ENCODE assay signal across 8 cellular contexts in genomic region chr17:46770818-46771600, GRCh38. TPM values are rescaled to one million over a fixed set of nuclear protein-coding genes. Genes with fewer than 3 reads are reported as not detected.
A peak's percentile ranks its signal among the peaks of the same experiment; 100 is the strongest.
DNase-seq lines count a peak whose midpoint lies in the region; ATAC-seq and TF ChIP-seq lines count a peak whose summit lies in the region.

No MANE protein-coding gene starts in this region.

- H3K4me2 ChIP-seq in MM.1S (ENCODE audit: low read depth, low read length): peak overlapping the region; percentile 43

- peak; percentile 67 for DNase-seq in activated CD4-positive, alpha-beta T cell treated with anti-CD3 and anti-CD28 coated beads, Interleukin-2, amount 10 ng/mL, durations not matched to agents 24 days and 14 days
- no peak for DNase-seq in activated CD4-positive, alpha-beta T cell treated with anti-CD3 and anti-CD28 coated beads for 4 hours
- no peak for DNase-seq in MM.1S
- DNase-seq in activated T-cell treated with anti-CD3 and anti-CD28 coated beads, Interleukin-2, amount 50 U/mL, for 72 hours: peak; percentile 51 to 52
- DNase-seq in heart right ventricle: peak in 1 of 2 donors; percentile 50
- DNase-seq in retina: peak; percentile 79
- DNase-seq in NCI-H1048 (lab: John Stamatoyannopoulos, UW): no peak

- peak overlapping the region; percentile 49 for H3K4me3 Mint-ChIP-seq in activated CD4-positive, alpha-beta T cell treated with anti-CD3 and anti-CD28 coated beads, Interleukin-2, amount 10 ng/mL, durations not matched to agents 24 days and 14 days
- peak overlapping the region; percentile 78 to 79 for H3K4me3 Mint-ChIP-seq in activated T-cell treated with anti-CD3 and anti-CD28 coated beads, Interleukin-2, amount 50 U/mL, for 72 hours

- no peak overlapping the region for H3K9ac ChIP-seq in MM.1S (ENCODE audit: low read length)

- TF ChIP-seq CTCF in MM.1S (IDR thresholded peaks at IDR 0.05; ENCODE audit: low read length) (no peak), heart right ventricle (IDR thresholded peaks at IDR 0.05) (peak in 4 of 9 donors; percentile 9 to 44 (median 30))

- H3K27ac ChIP-seq in MM.1S (ENCODE audit: low read length): no peak overlapping the region
- H3K27ac ChIP-seq in heart right ventricle: peak overlapping the region in 9 of 10 donors; percentile 13 to 83 (median 48)

- 4 to 5% methylated on average over 59 to 79 of the region's 79 CpGs for WGBS in heart right ventricle, 2 donors

- H3K9me2 ChIP-seq in MM.1S (replicated peaks; ENCODE audit: insufficient read depth, low read length): no peaks in the 10 kb centered on the region

- H2AFZ ChIP-seq in MM.1S (ENCODE audit: low read length): peak overlapping the region; percentile 36; the same call in 1 of the 2 replicates

- peaks cover 9% of the 10 kb centered on the region for H3K4me1 Mint-ChIP-seq in activated CD4-positive, alpha-beta T cell treated with anti-CD3 and anti-CD28 coated beads, Interleukin-2, amount 10 ng/mL, durations not matched to agents 24 days and 14 days
- H3K4me1 Mint-ChIP-seq in activated T-cell treated with anti-CD3 and anti-CD28 coated beads, Interleukin-2, amount 50 U/mL, for 72 hours (ENCODE audit: low read depth): no peaks in the 10 kb centered on the region

- no peaks in the 10 kb centered on the region for H4K20me1 ChIP-seq in MM.1S (ENCODE audit: insufficient read depth, low read length)

- ATAC-seq in activated T-cell treated with anti-CD3 and anti-CD28 coated beads, Interleukin-2, amount 50 U/mL, for 72 hours (replicated peaks in 1 of 2): peak; percentile 66 to 67
- ATAC-seq in heart right ventricle (peak in 7 of 8 donors; percentile 54 to 81 (median 60)), HG02678 (IDR thresholded peaks at IDR 0.05; ENCODE audit: unreplicated experiment) (no peak)

- H3K36me3 Mint-ChIP-seq in activated CD4-positive, alpha-beta T cell treated with anti-CD3 and anti-CD28 coated beads, Interleukin-2, amount 10 ng/mL, durations not matched to agents 24 days and 14 days (ENCODE audit: low read depth): no peaks in the 10 kb centered on the region
- H3K36me3 Mint-ChIP-seq in activated T-cell treated with anti-CD3 and anti-CD28 coated beads, Interleukin-2, amount 50 U/mL, for 72 hours (ENCODE audit: insufficient read depth in 2 of 2): no peaks in the 10 kb centered on the region

- H3K9me3 Mint-ChIP-seq in activated CD4-positive, alpha-beta T cell treated with anti-CD3 and anti-CD28 coated beads, Interleukin-2, amount 10 ng/mL, durations not matched to agents 24 days and 14 days: no peaks in the 10 kb centered on the region
- H3K9me3 Mint-ChIP-seq in activated T-cell treated with anti-CD3 and anti-CD28 coated beads, Interleukin-2, amount 50 U/mL, for 72 hours: no peaks in the 10 kb centered on the region

- no peaks in the 10 kb centered on the region for H3F3A ChIP-seq in MM.1S (ENCODE audit: insufficient read depth, low read length)

- H3K79me2 ChIP-seq in MM.1S (ENCODE audit: low read length): no peaks in the 10 kb centered on the region

- H3K27me3 Mint-ChIP-seq in activated CD4-positive, alpha-beta T cell treated with anti-CD3 and anti-CD28 coated beads, Interleukin-2, amount 10 ng/mL, durations not matched to agents 24 days and 14 days: peaks cover 50% of the 10 kb centered on the region
- peaks cover 29% of the 10 kb centered on the region for H3K27me3 Mint-ChIP-seq in activated T-cell treated with anti-CD3 and anti-CD28 coated beads, Interleukin-2, amount 50 U/mL, for 72 hours (ENCODE audit: low read depth)

- intact Hi-C loops in activated CD4-positive, alpha-beta T cell treated with anti-CD3 and anti-CD28 coated beads, Interleukin-2, amount 10 ng/mL, durations not matched to agents 24 days and 14 days (cut with micrococcal nuclease): no loop called here
- intact Hi-C loops in heart right ventricle (cut with DNase I): no loop called here

- H3K9me3 ChIP-seq in MM.1S (replicated peaks; ENCODE audit: insufficient read depth, low read length) (no peaks in the 10 kb centered on the region), heart right ventricle (no peaks in the 10 kb centered on the region)

- no peak overlapping the region for H3K27ac Mint-ChIP-seq in activated CD4-positive, alpha-beta T cell treated with anti-CD3 and anti-CD28 coated beads, Interleukin-2, amount 10 ng/mL, durations not matched to agents 24 days and 14 days
- H3K27ac Mint-ChIP-seq in activated T-cell treated with anti-CD3 and anti-CD28 coated beads, Interleukin-2, amount 50 U/mL, for 72 hours: no peak overlapping the region

- H3K27me3 ChIP-seq in MM.1S (replicated peaks; ENCODE audit: insufficient read depth, low read length) (peaks cover 48% of the 10 kb centered on the region), heart right ventricle (peaks cover 0 to 53% (median 0%) of the 10 kb centered on the region in 7 donors)

- H3K4me3 ChIP-seq in MM.1S (ENCODE audit: low read length): peak overlapping the region; percentile 42
- H3K4me3 ChIP-seq in heart right ventricle: peak overlapping the region; percentile 26 to 64 (median 54)

- 0 out of 2 replicates have a peak, but pooled peaks cover 5% of the 10 kb centered on the region for H3K4me1 ChIP-seq in MM.1S (ENCODE audit: low read length)
- H3K4me1 ChIP-seq in heart right ventricle: peaks cover 0 to 23% (median 10%) of the 10 kb centered on the region in 9 donors

- H3K36me3 ChIP-seq in MM.1S (replicated peaks; ENCODE audit: insufficient read depth, low read length): no peaks in the 10 kb centered on the region
- no peaks in the 10 kb centered on the region for H3K36me3 ChIP-seq in heart right ventricle

RNA-seq across cellular contexts. Expression of gene WNT3, which starts 47.5 kb away (rescaled TPM):
- total RNA-seq in activated CD4-positive, alpha-beta T cell treated with anti-CD3 and anti-CD28 coated beads, Interleukin-2, amount 10 ng/mL, durations not matched to agents 24 days and 14 days: 0.05 and 0.07 TPM in 2 replicates
- total RNA-seq in activated T-cell treated with anti-CD3 and anti-CD28 coated beads, Interleukin-2, amount 50 U/mL, for 72 hours: under 1 TPM; 0.14 to 0.53 TPM
- 1 to 10 TPM in 6 of 10 donors, under 1 TPM in 4; 0.83 to 3.7 (median 1.5) TPM for total RNA-seq in heart right ventricle
- polyA plus RNA-seq in heart right ventricle: under 1 TPM; 0.66 to 0.72 TPM

Comparison
In these comparisons a context has a peak if more than half of its experiments do, and no peak if none do; other contexts are left out.
1. DNase-seq: peak in activated CD4-positive, alpha-beta T cell treated with anti-CD3 and anti-CD28 coated beads, Interleukin-2, amount 10 ng/mL, durations not matched to agents 24 days and 14 days (single experiment), activated T-cell treated with anti-CD3 and anti-CD28 coated beads, Interleukin-2, amount 50 U/mL, for 72 hours (2 of 2) and retina (single experiment); none in activated CD4-positive, alpha-beta T cell treated with anti-CD3 and anti-CD28 coated beads for 4 hours (0 of 2), MM.1S (single experiment) and NCI-H1048 (single experiment).